In genomic region chr21:31781737-31782136, GRCh38 we compare ENCODE assay signal across 9 cellular contexts. TPM values are rescaled to one million over a fixed set of nuclear protein-coding genes. Genes with fewer than 3 reads are reported as not detected.
A peak's percentile ranks its signal among the peaks of the same experiment; 100 is the strongest.
DNase-seq lines count a peak whose midpoint lies in the region; ATAC-seq and TF ChIP-seq lines count a peak whose summit lies in the region.
"Had no signal": no experiment of that assay in that cellular context is flagged by ENCODE, and none has a peak within 500 bp of the region (broad histone marks: within the 10 kb centered on the region; RNA-seq: fewer than 3 reads in every experiment).

No MANE protein-coding gene starts in this region.

- no peaks in the 10 kb centered on the region for H3K79me2 ChIP-seq in hepatocyte

- no peak overlapping the region for H2AFZ ChIP-seq in hepatocyte

- POLR2A ChIA-PET in HEK293 (lab: Yijun Ruan, JAX) = no interaction called here

- H4K20me1 ChIP-seq in hepatocyte (ENCODE audit: insufficient read depth, poor library complexity, severe bottlenecking) = no peaks in the 10 kb centered on the region

- H3K27ac ChIP-seq in HEK293 (ENCODE audit: extremely low read depth, low read depth, low read length) (no peak overlapping the region), hepatocyte (no peak overlapping the region), suprapubic skin (no peak overlapping the region)
- H3K27ac ChIP-seq: ascending aorta had no signal

- H3K9me3 ChIP-seq in HEK293 (ENCODE audit: control insufficient read depth, insufficient read depth, low read depth, low read length) (no peaks in the 10 kb centered on the region), hepatocyte (ENCODE audit: low read depth) (no peaks in the 10 kb centered on the region), suprapubic skin (no peaks in the 10 kb centered on the region)
- H3K9me3 ChIP-seq: ascending aorta had no signal

- no peak overlapping the region for H3K4me2 ChIP-seq in hepatocyte

- H3K4me1 ChIP-seq in HEK293 (ENCODE audit: control insufficient read depth, insufficient read depth, low read length) (peaks cover 9% of the 10 kb centered on the region), hepatocyte (ENCODE audit: insufficient read depth) (no peaks in the 10 kb centered on the region), suprapubic skin (peaks cover 9% of the 10 kb centered on the region)
- H3K4me1 ChIP-seq: ascending aorta had no signal

- H3K9me2 ChIP-seq in hepatocyte (replicated peaks; ENCODE audit: insufficient read depth) = no peaks in the 10 kb centered on the region

- H3K27me3 ChIP-seq in hepatocyte (no peaks in the 10 kb centered on the region), suprapubic skin (no peaks in the 10 kb centered on the region)
- H3K27me3 ChIP-seq: ascending aorta had no signal

- DNase-seq in AG09319 (ENCODE audit: extremely low read depth, low read depth) = peak; percentile 2
- DNase-seq in RPMI7951 (ENCODE audit: low read depth) = peak; percentile 51
- DNase-seq in hepatocyte (ENCODE audit: low spot score) = peak; percentile 62
- DNase-seq in NK-92 (lab: John Stamatoyannopoulos, UW; ENCODE audit: unreplicated experiment) = no peak
- DNase-seq in suprapubic skin (ENCODE audit: low spot score in 2 of 2) = no peak
- DNase-seq in activated CD4-positive, alpha-beta T cell treated with anti-CD3 and anti-CD28 coated beads, Interleukin-2, amount 50 U/mL, for 4 hours = no peak

- TF ChIP-seq CTCF in AG09319 (IDR thresholded peaks at IDR 0.05; ENCODE audit: low read depth, low read length) (no peak), HEK293 (tag by site-specific recombination; IDR thresholded peaks at IDR 0.05) (no peak), hepatocyte (IDR thresholded peaks at IDR 0.05; ENCODE audit: poor library complexity) (no peak), suprapubic skin (IDR thresholded peaks at IDR 0.05) (no peak)

- TF ChIP-seq EP300 in suprapubic skin (IDR thresholded peaks at IDR 0.05) = no peak

- WGBS in hepatocyte (ENCODE audit: low lambda C conversion rate, missing lambda C conversion rate) = 6% methylated on average over 3 of the region's 3 CpGs
- 7% methylated on average over 3 of the region's 3 CpGs for WGBS in suprapubic skin

- ATAC-seq in GM18498 (IDR thresholded peaks at IDR 0.05; ENCODE audit: unreplicated experiment) = no peak

- CTCF ChIA-PET in HEK293 (lab: Yijun Ruan, JAX) = interaction anchor here (1.1 to 2.8 kb wide), 7 partner anchors 44 to 480 kb away, joined by 3 to 27 read pairs (median 4); no protein-coding TSS in a partner anchor

- no peaks in the 10 kb centered on the region for H3K36me3 ChIP-seq in HEK293 (ENCODE audit: control insufficient read depth in 2 of 2, insufficient read depth in 1 of 2, low read length in 2 of 2)
- no peaks in the 10 kb centered on the region for H3K36me3 ChIP-seq in hepatocyte (replicated peaks; ENCODE audit: insufficient read depth, low read depth)
- H3K36me3 ChIP-seq in suprapubic skin = no peaks in the 10 kb centered on the region
- H3K36me3 ChIP-seq: ascending aorta had no signal

- H3K4me3 ChIP-seq in HEK293 (ENCODE audit: low read depth, low read length) (no peak overlapping the region), hepatocyte (no peak overlapping the region), suprapubic skin (no peak overlapping the region)
- H3K4me3 ChIP-seq: ascending aorta had no signal

- no peak for TF ChIP-seq POLR2A in suprapubic skin (IDR thresholded peaks at IDR 0.05)

TF ChIP-seq in HEK293, 187 proteins besides CTCF, POLR2A, EP300 and RAD21 (continues in another document):
- TF ChIP-seq ZNF521 (tag by site-specific recombination; IDR thresholded peaks at IDR 0.05) (no peak), ZBTB49 (tag by site-specific recombination; IDR thresholded peaks at IDR 0.05; ENCODE audit: low read depth) (no peak), ZNF610 (tag by site-specific recombination; IDR thresholded peaks at IDR 0.05; ENCODE audit: borderline replicate concordance) (no peak), WT1 (tag by site-specific recombination; IDR thresholded peaks at IDR 0.05) (peak; percentile 92), ZNF558 (tag by site-specific recombination; IDR thresholded peaks at IDR 0.05) (no peak), ZNF514 (tag by site-specific recombination; IDR thresholded peaks at IDR 0.05) (no peak), ZFP69B (tag by site-specific recombination; IDR thresholded peaks at IDR 0.05) (peak; percentile 82), ZNF530 (tag by site-specific recombination; IDR thresholded peaks at IDR 0.05; ENCODE audit: low read depth) (no peak), PBX3 (CRISPR knock-in tag; IDR thresholded peaks at IDR 0.05) (no peak), MEIS1 (CRISPR knock-in tag; IDR thresholded peaks at IDR 0.05; ENCODE audit: borderline replicate concordance) (no peak), HOXC10 (CRISPR knock-in tag; IDR thresholded peaks at IDR 0.05) (no peak), ZNF19 (tag by site-specific recombination; IDR thresholded peaks at IDR 0.05; ENCODE audit: low read depth) (no peak), OSR2 (tag by site-specific recombination; IDR thresholded peaks at IDR 0.05) (peak; percentile 53; the same call in 1 of the 2 replicates), KLF7 (tag by site-specific recombination; IDR thresholded peaks at IDR 0.05; ENCODE audit: borderline replicate concordance) (no peak), ZBTB44 (tag by site-specific recombination; IDR thresholded peaks at IDR 0.05) (no peak), ZNF16 (tag by site-specific recombination; IDR thresholded peaks at IDR 0.05; ENCODE audit: low read depth) (no peak), ZBTB21 (tag by site-specific recombination; IDR thresholded peaks at IDR 0.05) (peak; percentile 24; the same call in 1 of the 2 replicates), ZSCAN23 (tag by site-specific recombination; IDR thresholded peaks at IDR 0.05) (peak; percentile 64; the same call in 1 of the 2 replicates), SP7 (tag by site-specific recombination; IDR thresholded peaks at IDR 0.05) (peak; percentile 26; the same call in 1 of the 2 replicates), ZNF138 (tag by site-specific recombination; IDR thresholded peaks at IDR 0.05; ENCODE audit: borderline replicate concordance) (no peak), ZBTB6 (tag by site-specific recombination; IDR thresholded peaks at IDR 0.05) (no peak)

RNA-seq across cellular contexts. Expression of gene SCAF4, which starts 49.8 kb away (rescaled TPM):
- 4.3 and 4.9 TPM in 2 replicates for total RNA-seq in RPMI7951 (2014; rRNA removed; shearing (Covaris generic))
- total RNA-seq in hepatocyte = 14.9 and 18.7 TPM in 2 replicates
- polyA plus RNA-seq in hepatocyte = 33.1 and 34.5 TPM in 2 replicates
- 10 to 100 TPM; 23.6 to 41.5 (median 29.3) TPM for total RNA-seq in suprapubic skin

Comparison
In these comparisons a context has a peak if more than half of its experiments do, and no peak if none do; other contexts are left out.
1. DNase-seq: peak in AG09319 (single experiment), RPMI7951 (single experiment) and hepatocyte (single experiment); none in NK-92 (single experiment), suprapubic skin (0 of 2) and activated CD4-positive, alpha-beta T cell treated with anti-CD3 and anti-CD28 coated beads, Interleukin-2, amount 50 U/mL, for 4 hours (0 of 2).